In the genomic region with DNA sequence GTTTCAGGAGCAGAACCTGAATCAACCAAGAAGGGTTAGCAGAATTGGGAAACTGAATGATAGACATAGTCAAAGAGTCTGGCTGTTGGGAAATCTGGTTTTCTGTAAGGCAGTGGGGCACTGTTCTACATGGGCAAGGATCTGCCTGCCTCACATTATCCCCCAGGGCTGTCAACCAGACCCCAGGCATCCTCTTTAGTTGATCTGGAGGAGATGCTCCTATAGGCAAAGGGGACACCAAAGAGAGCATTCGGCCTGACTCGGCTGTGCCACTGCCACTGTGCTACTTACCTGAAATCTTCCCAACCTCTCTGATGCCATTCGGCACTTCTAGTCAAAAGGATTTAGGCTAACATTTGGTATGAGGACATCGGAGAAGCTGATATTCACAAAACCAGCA, we compare ENCODE assay signal across 11 cellular contexts. TPM values are rescaled to one million over a fixed set of nuclear protein-coding genes. Genes with fewer than 3 reads are reported as not detected.
DNase-seq lines count a peak whose midpoint lies in the region; ATAC-seq and TF ChIP-seq lines count a peak whose summit lies in the region.
"Had no signal": no experiment of that assay in that cellular context is flagged by ENCODE, and none has a peak within 500 bp of the region (broad histone marks: within the 10 kb centered on the region; RNA-seq: fewer than 3 reads in every experiment).

No MANE protein-coding gene starts in this region.

- H3K9me3 ChIP-seq in Karpas-422 (ENCODE audit: low read length), result no peaks in the 10 kb centered on the region
- H3K9me3 ChIP-seq in breast epithelium, result no peaks in the 10 kb centered on the region
- H3K9me3 ChIP-seq: tibial nerve had no signal

- intact Hi-C loops in CD14-positive monocyte (cut with micrococcal nuclease), result loop anchor here in 1 of 2 donors (10.0 kb wide), 1 partner anchor 388 kb away; no protein-coding TSS in a partner anchor
- intact Hi-C loops in breast epithelium (cut with DNase I; ENCODE audit: low total_unique reads), result loop anchor here (5.0 to 10.0 kb wide), 2 partner anchors 51 to 238 kb away; no protein-coding TSS in a partner anchor
- intact Hi-C loops in lower leg skin (cut with DNase I; ENCODE audit: low total_unique reads), result loop anchor here (5.0 to 10.0 kb wide), 2 partner anchors 46 to 528 kb away; partner anchors contain the start of genes ALKBH2 and UNG

- H3K27ac ChIP-seq in Karpas-422 (ENCODE audit: low read length) (0 out of 2 replicates have a peak overlapping the region, but pooled peaks have one; percentile 14), breast epithelium (peak overlapping the region; percentile 56 to 65)

- H3K27ac Mint-ChIP-seq in CD14-positive monocyte, result peak overlapping the region; percentile 73 to 93 (median 90)
- peak overlapping the region; percentile 54 to 98 (median 89) for H3K27ac Mint-ChIP-seq in naive thymus-derived CD8-positive, alpha-beta T cell

- POLR2A ChIA-PET in naive thymus-derived CD8-positive, alpha-beta T cell (lab: Charles Lee), result interaction anchor here (9.3 to 11.6 kb wide), 2 partner anchors 50 to 66 kb away, joined by 132 to 217 read pairs; partner anchors contain the start of gene SELPLG

- no peak overlapping the region for H3K4me2 ChIP-seq in Karpas-422 (ENCODE audit: low read depth, low read length, poor library complexity, severe bottlenecking)

- H3K27me3 Mint-ChIP-seq in CD14-positive monocyte (ENCODE audit: low read depth in 3 of 3), result no peaks in the 10 kb centered on the region
- no peaks in the 10 kb centered on the region for H3K27me3 Mint-ChIP-seq in naive thymus-derived CD8-positive, alpha-beta T cell

- TF ChIP-seq CTCF in CD14-positive monocyte (IDR thresholded peaks at IDR 0.05) (no peak), breast epithelium (IDR thresholded peaks at IDR 0.05) (no peak), lower leg skin (IDR thresholded peaks at IDR 0.05) (no peak)

- H3K9me2 ChIP-seq in Karpas-422 (replicated peaks; ENCODE audit: insufficient read depth, low read length), result no peaks in the 10 kb centered on the region

- WGBS in lower leg skin, 2 donors, result 94 to 97% methylated on average over 4 of the region's 4 CpGs

- TF ChIP-seq POLR2A in breast epithelium (IDR thresholded peaks at IDR 0.05) (no peak), lower leg skin (IDR thresholded peaks at IDR 0.05) (no peak)

- H3K9me3 Mint-ChIP-seq in CD14-positive monocyte, result no peaks in the 10 kb centered on the region
- H3K9me3 Mint-ChIP-seq in naive thymus-derived CD8-positive, alpha-beta T cell, result no peaks in the 10 kb centered on the region
- H3K9me3 Mint-ChIP-seq: neural crest cell had no signal

- H3K36me3 Mint-ChIP-seq in CD14-positive monocyte, result peaks cover 50 to 55% of the 10 kb centered on the region in 2 donors
- peaks cover 0 to 51% (median 17%) of the 10 kb centered on the region in 3 donors for H3K36me3 Mint-ChIP-seq in naive thymus-derived CD8-positive, alpha-beta T cell

- 0 out of 2 replicates have a peak overlapping the region, but pooled peaks have one; percentile 39 for H3K9ac ChIP-seq in Karpas-422 (ENCODE audit: low read length)

- H2AFZ ChIP-seq in Karpas-422 (ENCODE audit: low read length), result no peak overlapping the region

- peaks cover 32% of the 10 kb centered on the region for H3K36me3 ChIP-seq in Karpas-422 (ENCODE audit: insufficient read depth, low read length)
- H3K36me3 ChIP-seq in breast epithelium, result no peaks in the 10 kb centered on the region

- H3K79me2 ChIP-seq in Karpas-422 (ENCODE audit: low read length), result peaks cover 19% of the 10 kb centered on the region

- H3K4me1 Mint-ChIP-seq in CD14-positive monocyte, result peaks cover 35% of the 10 kb centered on the region
- H3K4me1 Mint-ChIP-seq in naive thymus-derived CD8-positive, alpha-beta T cell, result peaks cover 23 to 85% (median 64%) of the 10 kb centered on the region in 4 donors

- H4K20me1 ChIP-seq in Karpas-422 (ENCODE audit: insufficient read depth, low read depth, low read length), result no peaks in the 10 kb centered on the region

- no peak for ATAC-seq in naive thymus-derived CD8-positive, alpha-beta T cell
- ATAC-seq in GM19395 (IDR thresholded peaks at IDR 0.05; ENCODE audit: unreplicated experiment), result no peak
- ATAC-seq in GM18517 (IDR thresholded peaks at IDR 0.05; ENCODE audit: unreplicated experiment), result no peak

- peaks cover 48% of the 10 kb centered on the region for H3K4me1 ChIP-seq in Karpas-422 (ENCODE audit: low read length)
- H3K4me1 ChIP-seq in breast epithelium, result no peaks in the 10 kb centered on the region

- no peak overlapping the region for H3K4me3 ChIP-seq in Karpas-422 (ENCODE audit: low read length)
- H3K4me3 ChIP-seq in breast epithelium, result no peak overlapping the region
- no peak overlapping the region for H3K4me3 ChIP-seq in lower leg skin (ENCODE audit: low read depth, poor library complexity, severe bottlenecking)
- H3K4me3 ChIP-seq: tibial nerve had no signal

- no peak for DNase-seq in CD14-positive monocyte (ENCODE audit: low spot score)
- no peak for DNase-seq in Karpas-422
- no peak for DNase-seq in breast epithelium (ENCODE audit: low spot score in 2 of 2)
- DNase-seq in naive thymus-derived CD8-positive, alpha-beta T cell, result peak in 1 of 10 donors; percentile 10
- no peak for DNase-seq in lower leg skin (ENCODE audit: low spot score in 2 of 2)
- no peak for DNase-seq in NCI-H2107 treated with DMSO at 0.1 percent for 48 hours (lab: John Stamatoyannopoulos, UW; ENCODE audit: unreplicated experiment)
- DNase-seq: cortex of kidney had no signal

- H3K4me3 Mint-ChIP-seq in CD14-positive monocyte, result no peak overlapping the region
- H3K4me3 Mint-ChIP-seq in naive thymus-derived CD8-positive, alpha-beta T cell, result peak overlapping the region in 1 of 10 donors; percentile 10

- H3K27me3 ChIP-seq in Karpas-422 (ENCODE audit: low read length) (no peaks in the 10 kb centered on the region), breast epithelium (no peaks in the 10 kb centered on the region)
- H3K27me3 ChIP-seq: tibial nerve had no signal

RNA-seq across cellular contexts. Expression of gene ISCU, which starts 4.1 kb away (rescaled TPM):
- 100 to 1,000 TPM; 111 to 114 TPM for polyA plus RNA-seq in CD14-positive monocyte
- 60.9 and 102 TPM in 2 replicates for total RNA-seq in Karpas-422 (2014; rRNA removed; shearing (Covaris generic); ENCODE audit: low replicate concordance)
- total RNA-seq in breast epithelium, result 100 to 1,000 TPM; 220 to 328 (median 227) TPM
- total RNA-seq in naive thymus-derived CD8-positive, alpha-beta T cell, result 100 to 1,000 TPM; 176 to 184 TPM
- 100 to 1,000 TPM; 287 to 373 (median 324) TPM for polyA plus RNA-seq in naive thymus-derived CD8-positive, alpha-beta T cell
- total RNA-seq in lower leg skin, result 100 to 1,000 TPM in 3 of 4 donors, 10 to 100 TPM in 1; 94.7 to 175 (median 137) TPM

RNA-seq across cellular contexts. Expression of gene SART3, which starts 5.5 kb away (rescaled TPM):
- polyA plus RNA-seq in CD14-positive monocyte, result 10 to 100 TPM; 10.3 to 20.6 TPM
- 89.4 and 108 TPM in 2 replicates for total RNA-seq in Karpas-422 (2014; rRNA removed; shearing (Covaris generic); ENCODE audit: low replicate concordance)
- total RNA-seq in breast epithelium (10 to 100 TPM; 49.8 to 62.9 (median 60.2) TPM), lower leg skin (10 to 100 TPM; 48.4 to 77.4 (median 72.1) TPM)
- total RNA-seq in naive thymus-derived CD8-positive, alpha-beta T cell, result 10 to 100 TPM; 93.4 to 95.7 TPM
- 10 to 100 TPM; 33.3 to 36.6 (median 36.1) TPM for polyA plus RNA-seq in naive thymus-derived CD8-positive, alpha-beta T cell

RNA-seq across cellular contexts. Expression of gene TMEM119, which starts 31.4 kb away (rescaled TPM):
- under 1 TPM; 0.18 to 0.56 TPM for polyA plus RNA-seq in CD14-positive monocyte
- total RNA-seq in Karpas-422 (2014; rRNA removed; shearing (Covaris generic); ENCODE audit: low replicate concordance), result not detected in 2 replicates
- total RNA-seq in breast epithelium, result 10 to 100 TPM; 12.1 to 21.0 (median 12.5) TPM
- under 1 TPM; 0.26 to 0.77 TPM for total RNA-seq in naive thymus-derived CD8-positive, alpha-beta T cell
- polyA plus RNA-seq in naive thymus-derived CD8-positive, alpha-beta T cell, result under 1 TPM in 2 of 3 donors, not detected in 1; 0.06 to 0.21 TPM
- total RNA-seq in lower leg skin, result 10 to 100 TPM in 1 of 4 donors, 1 to 10 TPM in 1, under 1 TPM in 2; 0.34 to 10.3 (median 1.4) TPM

RNA-seq across cellular contexts. Expression of gene FICD, which starts 51.4 kb away (rescaled TPM):
- polyA plus RNA-seq in CD14-positive monocyte, result 1 to 10 TPM; 1.6 to 1.9 TPM
- total RNA-seq in Karpas-422 (2014; rRNA removed; shearing (Covaris generic); ENCODE audit: low replicate concordance), result 4.0 and 5.5 TPM in 2 replicates
- total RNA-seq in breast epithelium (1 to 10 TPM; 7.0 to 8.5 (median 8.0) TPM), lower leg skin (1 to 10 TPM; 1.8 to 5.2 (median 3.6) TPM)
- 1 to 10 TPM; 4.6 to 5.6 TPM for total RNA-seq in naive thymus-derived CD8-positive, alpha-beta T cell
- polyA plus RNA-seq in naive thymus-derived CD8-positive, alpha-beta T cell, result 1 to 10 TPM; 1.2 to 1.8 (median 1.4) TPM
